Comparison of ENCODE assay signal across 8 cellular contexts in genomic region chr20:64083380-64084208, GRCh38. TPM values are rescaled to one million over a fixed set of nuclear protein-coding genes. Genes with fewer than 3 reads are reported as not detected.
DNase-seq lines count a peak whose midpoint lies in the region; ATAC-seq, FAIRE-seq and TF ChIP-seq lines count a peak whose summit lies in the region.

No MANE protein-coding gene starts in this region.

- H3K27ac Mint-ChIP-seq in dendritic cell treated with granulocyte-macrophage colony-stimulating factor and Interleukin-4, amounts not matched to agents 40 ng/mL and 50 ng/mL, for 4 days, result peak overlapping the region; percentile 81

- peak overlapping the region; percentile 43 for H3K4me3 ChIP-seq in left lung

- H3K36me3 ChIP-seq in left lung, result no peaks in the 10 kb centered on the region

- H3K4me3 Mint-ChIP-seq in dendritic cell treated with granulocyte-macrophage colony-stimulating factor and Interleukin-4, amounts not matched to agents 40 ng/mL and 50 ng/mL, for 4 days, result peak overlapping the region; percentile 78

- ATAC-seq in left lung, result peak; percentile 63

- H3K4me1 Mint-ChIP-seq in dendritic cell treated with granulocyte-macrophage colony-stimulating factor and Interleukin-4, amounts not matched to agents 40 ng/mL and 50 ng/mL, for 4 days (ENCODE audit: low read depth), result peaks cover 45% of the 10 kb centered on the region

- peak; percentile 49 to 61 for DNase-seq in activated CD4-positive, alpha-beta T cell treated with anti-CD3 and anti-CD28 coated beads for 24 hours (ENCODE audit: low read depth in 2 of 2)
- DNase-seq in activated CD4-positive, alpha-beta T cell treated with anti-CD3 and anti-CD28 coated beads for 1 hour, result no peak
- DNase-seq in NCI-H446 treated with DMSO at 0.1 percent for 48 hours (lab: John Stamatoyannopoulos, UW) (peak; percentile 55), left lung (peak; percentile 81 to 97), RCC 7860 (ENCODE audit: low spot score) (no peak)
- peak; percentile 78 for DNase-seq in activated CD4-positive, alpha-beta T cell treated with anti-CD3 and anti-CD28 coated beads for 48 hours
- DNase-seq in stimulated activated CD4-positive, alpha-beta T cell treated with anti-CD3 and anti-CD28 coated beads, Interleukin-4, amount 100 ng/mL, for 24 hours, result peak; percentile 74

- no peak for FAIRE-seq in RCC 7860 (lab: Jason Lieb, UNC)

- H3K27ac ChIP-seq in left lung, result peak overlapping the region in 1 of 2 donors; percentile 28

- H3K27me3 Mint-ChIP-seq in dendritic cell treated with granulocyte-macrophage colony-stimulating factor and Interleukin-4, amounts not matched to agents 40 ng/mL and 50 ng/mL, for 4 days, result peaks cover 30% of the 10 kb centered on the region

- peaks cover 21 to 41% of the 10 kb centered on the region in 2 donors for H3K27me3 ChIP-seq in left lung

- H3K9me3 Mint-ChIP-seq in dendritic cell treated with granulocyte-macrophage colony-stimulating factor and Interleukin-4, amounts not matched to agents 40 ng/mL and 50 ng/mL, for 4 days, result no peaks in the 10 kb centered on the region

- TF ChIP-seq CTCF in left lung (IDR thresholded peaks at IDR 0.05), result peak; percentile 58 to 65

- peaks cover 17% of the 10 kb centered on the region for H3K36me3 Mint-ChIP-seq in dendritic cell treated with granulocyte-macrophage colony-stimulating factor and Interleukin-4, amounts not matched to agents 40 ng/mL and 50 ng/mL, for 4 days (ENCODE audit: low read depth)

- peaks cover 0 to 6% of the 10 kb centered on the region in 2 donors for H3K9me3 ChIP-seq in left lung

- intact Hi-C loops in dendritic cell treated with granulocyte-macrophage colony-stimulating factor and Interleukin-4, amounts not matched to agents 40 ng/mL and 50 ng/mL, for 4 days (cut with micrococcal nuclease), result loop anchor here (1.0 kb wide), 1 partner anchor 37 kb away; no protein-coding TSS in a partner anchor
- intact Hi-C loops in left lung (cut with DNase I), result no loop called here

- peaks cover 14 to 50% of the 10 kb centered on the region in 2 donors for H3K4me1 ChIP-seq in left lung

RNA-seq across cellular contexts. Expression of gene LKAAEAR1, which starts 0.6 kb away (rescaled TPM):
- under 1 TPM in 1 of 2 donors, not detected in 1; 0.45 TPM for total RNA-seq in left lung

RNA-seq across cellular contexts. Expression of gene OPRL1, which starts 3.7 kb away (rescaled TPM):
- 1 to 10 TPM; 1.8 to 2.0 TPM for total RNA-seq in left lung

RNA-seq across cellular contexts. Expression of gene RGS19, which starts 4.3 kb away (rescaled TPM):
- total RNA-seq in left lung, result 10 to 100 TPM; 23.4 to 63.9 TPM

RNA-seq across cellular contexts. Expression of gene TCEA2, which starts 20.6 kb away (rescaled TPM):
- total RNA-seq in left lung, result 10 to 100 TPM; 31.2 to 34.3 TPM

RNA-seq across cellular contexts. Expression of gene NPBWR2, which starts 23.8 kb away (rescaled TPM):
- total RNA-seq in left lung, result not detected

Comparison
In these comparisons a context has a peak if more than half of its experiments do, and no peak if none do; other contexts are left out.
1. DNase-seq: peak in activated CD4-positive, alpha-beta T cell treated with anti-CD3 and anti-CD28 coated beads for 24 hours (2 of 2), NCI-H446 treated with DMSO at 0.1 percent for 48 hours (single experiment), activated CD4-positive, alpha-beta T cell treated with anti-CD3 and anti-CD28 coated beads for 48 hours (single experiment), left lung (2 of 2) and stimulated activated CD4-positive, alpha-beta T cell treated with anti-CD3 and anti-CD28 coated beads, Interleukin-4, amount 100 ng/mL, for 24 hours (single experiment); none in activated CD4-positive, alpha-beta T cell treated with anti-CD3 and anti-CD28 coated beads for 1 hour (single experiment) and RCC 7860 (single experiment).